Comparison of ENCODE assay signal across 20 cellular contexts in the genomic region with DNA sequence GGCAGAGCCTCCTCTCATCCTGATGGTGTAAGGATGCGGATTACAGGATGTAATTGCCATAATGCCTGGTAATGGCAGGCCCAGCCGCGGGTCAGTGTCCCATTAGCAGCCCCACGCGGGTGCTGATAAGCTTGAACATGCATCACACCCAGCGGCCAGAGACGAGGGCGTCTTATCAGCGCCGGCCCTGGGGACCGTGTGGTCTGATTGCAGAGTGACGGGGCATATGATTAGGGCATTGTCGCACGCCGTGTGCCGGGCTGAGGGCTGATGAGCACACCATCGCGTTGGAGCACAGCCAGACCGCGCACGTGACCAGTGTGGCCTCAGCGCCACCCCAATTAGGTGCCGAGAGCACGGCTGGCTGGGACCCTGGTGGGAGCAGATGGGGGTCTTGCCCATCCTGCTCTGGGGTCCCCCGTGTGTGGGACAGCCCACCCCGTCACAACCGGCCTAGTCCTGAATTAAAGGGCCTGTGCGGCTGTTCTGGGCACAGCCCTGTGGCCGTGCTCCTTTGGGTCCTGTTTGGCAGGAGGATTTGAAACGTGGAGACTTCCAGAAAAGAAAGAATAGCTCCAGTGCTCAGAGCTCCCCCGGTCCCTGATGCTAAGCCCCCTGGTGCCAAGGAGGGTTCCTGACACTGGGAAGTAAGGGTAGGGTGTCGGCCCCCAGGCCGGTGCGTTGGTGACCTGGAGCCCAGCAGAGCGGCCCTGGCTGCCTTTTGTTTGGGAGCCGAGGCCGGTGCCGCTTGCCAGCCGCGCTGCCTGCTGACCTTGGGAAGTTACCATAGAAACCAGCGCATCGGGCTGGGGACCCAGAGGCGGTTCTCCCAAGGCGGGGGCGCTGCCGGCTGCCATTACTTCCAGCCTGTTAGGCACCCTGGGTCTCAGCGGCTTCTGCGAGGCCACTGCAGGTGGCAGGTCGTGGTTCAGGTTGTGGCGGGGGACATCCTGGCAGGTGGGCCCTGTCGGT. TPM values are rescaled to one million over a fixed set of nuclear protein-coding genes. Genes with fewer than 3 reads are reported as not detected.
DNase-seq lines count a peak whose midpoint lies in the region; ATAC-seq and TF ChIP-seq lines count a peak whose summit lies in the region.
"Had no signal": no experiment of that assay in that cellular context is flagged by ENCODE, and none has a peak within 500 bp of the region (broad histone marks: within the 10 kb centered on the region; RNA-seq: fewer than 3 reads in every experiment).

No MANE protein-coding gene starts in this region.

- H3K4me3 ChIP-seq in dorsolateral prefrontal cortex = no peak overlapping the region
- H3K4me3 ChIP-seq in smooth muscle cell = no peak overlapping the region
- H3K4me3 ChIP-seq: GM23248 had no signal

- no peaks in the 10 kb centered on the region for H3K4me1 ChIP-seq in smooth muscle cell (ENCODE audit: low read depth)

- no peak overlapping the region for H3K9ac ChIP-seq in smooth muscle cell (ENCODE audit: low read depth)
- H3K9ac ChIP-seq: GM23248 had no signal

- no peak overlapping the region for H3K4me2 ChIP-seq in smooth muscle cell

- no peaks in the 10 kb centered on the region for H3F3A ChIP-seq in smooth muscle cell (ENCODE audit: low read depth)

- no peak for ATAC-seq in HG02610 (IDR thresholded peaks at IDR 0.05; ENCODE audit: unreplicated experiment)
- ATAC-seq: activated CD8-positive, alpha-beta memory T cell treated with anti-CD3 and anti-CD28 coated beads, Interleukin-2, amount 10 ng/mL, durations not matched to agents 7 days and 5 days had no signal

- peak; percentile 10 for DNase-seq in NCI-H82 (lab: John Stamatoyannopoulos, UW)
- no peak for DNase-seq in NCI-H82 treated with DMSO at 0.1 percent for 48 hours (lab: John Stamatoyannopoulos, UW; ENCODE audit: unreplicated experiment)
- peak in 7 of 10 donors; percentile 21 to 64 (median 49) for DNase-seq in dorsolateral prefrontal cortex
- peak in 30 of 51 donors; percentile 6 to 74 (median 44) for DNase-seq in hypothalamus (lab: John Stamatoyannopoulos, UW)
- no peak for DNase-seq in smooth muscle cell (lab: John Stamatoyannopoulos, UW; ENCODE audit: unreplicated experiment)
- no peak for DNase-seq in NCI-H128 (lab: John Stamatoyannopoulos, UW; ENCODE audit: unreplicated experiment)
- no peak for DNase-seq in ureter (ENCODE audit: low spot score)
- DNase-seq: activated CD4-positive, alpha-beta T cell treated with anti-CD3 and anti-CD28 coated beads for 1 hour; activated CD8-positive, alpha-beta memory T cell treated with anti-CD3 and anti-CD28 coated beads, Interleukin-2, amount 10 ng/mL, durations not matched to agents 7 days and 5 days; CD4-positive, CD25-positive, alpha-beta regulatory T cell; DMS79; effector CD8-positive, alpha-beta T cell; GM23248; Karpas-422; NCI-H1436; NCI-H345; SHP77 treated with DMSO at 0.1 percent for 48 hours; stimulated activated CD4-positive, alpha-beta T cell treated with anti-CD3 and anti-CD28 coated beads, Interleukin-12 subunit alpha, Interleukin-12 subunit beta, amount 100 ng/mL, for 4 hours had no signal

- H3K27ac ChIP-seq in dorsolateral prefrontal cortex (peak overlapping the region in 2 of 59 donors; percentile 9 to 27), smooth muscle cell (ENCODE audit: low read depth) (no peak overlapping the region)
- H3K27ac ChIP-seq: GM23248 had no signal

- H3K9me3 ChIP-seq in smooth muscle cell (replicated peaks; ENCODE audit: low read depth) = no peaks in the 10 kb centered on the region

- H4K20me1 ChIP-seq in smooth muscle cell (ENCODE audit: low read depth) = peaks cover 4% of the 10 kb centered on the region

- intact Hi-C loops in dorsolateral prefrontal cortex (cut with DNase I) = no loop called here

- H3K27me3 ChIP-seq in dorsolateral prefrontal cortex = no peaks in the 10 kb centered on the region
- H3K27me3 ChIP-seq in smooth muscle cell (ENCODE audit: low read depth) = no peaks in the 10 kb centered on the region

- no peak overlapping the region for H2AFZ ChIP-seq in smooth muscle cell (ENCODE audit: low read depth)
- H2AFZ ChIP-seq: GM23248 had no signal

- TF ChIP-seq CTCF in dorsolateral prefrontal cortex (IDR thresholded peaks at IDR 0.05 in 54 of 56, conservative IDR thresholded peaks at IDR 0.05 in 2 of 56; ENCODE audit: low read depth in 1 of 56, partially characterized antibody in 56 of 56) (no peak), smooth muscle cell (IDR thresholded peaks at IDR 0.05; ENCODE audit: borderline replicate concordance, insufficient read depth, poor library complexity, severe bottlenecking) (no peak)

- H3K36me3 ChIP-seq in smooth muscle cell (ENCODE audit: low read depth) = no peaks in the 10 kb centered on the region

- WGBS in smooth muscle cell (ENCODE audit: low lambda C conversion rate) = 70% methylated on average over 48 of the region's 51 CpGs

- no peaks in the 10 kb centered on the region for H3K79me2 ChIP-seq in smooth muscle cell (ENCODE audit: low read depth)

RNA-seq across cellular contexts. Expression of a gene that starts 20.7 kb away (rescaled TPM):
- total RNA-seq in dorsolateral prefrontal cortex = 1 to 10 TPM in 119 of 120 experiments, under 1 TPM in 1; 0.89 to 5.4 (median 2.5) TPM
- total RNA-seq in smooth muscle cell = 4.4 and 5.9 TPM in 2 replicates
- polyA plus RNA-seq in smooth muscle cell = 4.0 and 4.4 TPM in 2 replicates
- 6.1 TPM for total RNA-seq in ureter
- total RNA-seq: GM23248, HT-29 had no signal
- polyA plus RNA-seq: CD4-positive, CD25-positive, alpha-beta regulatory T cell; GM23248 had no signal

Comparison
In these comparisons a context has a peak if more than half of its experiments do, and no peak if none do; other contexts are left out.
1. DNase-seq: peak in NCI-H82 (single experiment), dorsolateral prefrontal cortex (7 of 10) and hypothalamus (30 of 51); none in NCI-H82 treated with DMSO at 0.1 percent for 48 hours (single experiment), smooth muscle cell (single experiment), NCI-H128 (single experiment) and ureter (single experiment).